8 cellular contexts compared by ENCODE assay signal in the genomic region with DNA sequence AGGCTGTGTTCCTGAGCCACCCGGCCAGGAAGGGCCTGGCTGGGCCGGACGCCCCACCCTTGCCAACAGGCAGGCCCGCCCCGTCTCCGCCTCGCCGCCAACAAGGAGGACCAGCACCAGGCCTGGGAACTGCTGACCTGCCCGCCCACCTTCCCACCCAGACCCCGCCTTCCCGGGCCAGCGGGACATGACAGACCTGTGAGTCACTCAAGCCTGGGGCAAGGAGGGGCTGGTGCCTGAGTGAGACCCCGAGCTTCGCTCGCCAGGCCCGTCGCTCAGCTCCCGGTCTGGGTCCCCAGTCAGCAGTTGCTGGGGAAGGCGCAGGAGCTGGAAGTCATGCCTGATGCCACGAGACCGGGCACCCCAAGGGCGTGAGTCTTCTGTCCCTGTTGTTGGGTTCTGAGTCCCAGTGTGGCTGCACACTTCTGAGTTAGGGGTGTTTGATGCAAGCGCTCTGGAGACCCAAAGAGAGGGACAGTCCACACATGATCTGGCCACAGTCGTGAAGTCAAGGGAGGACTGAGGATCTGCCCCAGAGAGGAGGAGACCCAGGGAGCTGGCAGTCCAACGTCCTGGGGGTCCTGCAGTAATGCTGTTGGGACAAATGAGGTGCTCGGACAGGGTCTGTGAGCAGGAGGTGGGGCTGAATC. TPM values are rescaled to one million over a fixed set of nuclear protein-coding genes. Genes with fewer than 3 reads are reported as not detected.
DNase-seq lines count a peak whose midpoint lies in the region; ATAC-seq and TF ChIP-seq lines count a peak whose summit lies in the region.

Gene DNASE1L1, minus strand, starts transcription at position 33 of the 650 bp plus-strand sequence. CDS start 3,686 bp downstream, outside the sequence.

- CTCF ChIA-PET in WTC11 (lab: Charles Lee), result interaction anchor here (0.9 to 1.3 kb wide), 3 partner anchors 15 to 81 kb away, joined by 5 to 8 read pairs (median 6); partner anchors contain the start of gene SLC10A3

- H3K36me3 Mint-ChIP-seq in WTC11, result no peaks in the 10 kb centered on the region
- H3K36me3 Mint-ChIP-seq in natural killer cell treated with Interleukin-12 subunit alpha and Interleukin-12 subunit beta and Interleukin-15 and Interleukin-18, amount 100 ng/mL, for 72 hours, result no peaks in the 10 kb centered on the region

- no peaks in the 10 kb centered on the region for H3K27me3 Mint-ChIP-seq in WTC11 (ENCODE audit: low read depth)
- peaks cover 0 to 7% of the 10 kb centered on the region in 2 donors for H3K27me3 Mint-ChIP-seq in natural killer cell treated with Interleukin-12 subunit alpha and Interleukin-12 subunit beta and Interleukin-15 and Interleukin-18, amount 100 ng/mL, for 72 hours

- no peaks in the 10 kb centered on the region for H3K9me3 Mint-ChIP-seq in WTC11
- H3K9me3 Mint-ChIP-seq in natural killer cell treated with Interleukin-12 subunit alpha and Interleukin-12 subunit beta and Interleukin-15 and Interleukin-18, amount 100 ng/mL, for 72 hours, result no peaks in the 10 kb centered on the region

- peak within 1 kb of the TSS; percentile 54 for H3K27ac ChIP-seq in HL-60 (replicated peaks)

- H3K27ac Mint-ChIP-seq in WTC11, result peak within 1 kb of the TSS; percentile 93
- peak within 1 kb of the TSS; percentile 71 to 83 for H3K27ac Mint-ChIP-seq in natural killer cell treated with Interleukin-12 subunit alpha and Interleukin-12 subunit beta and Interleukin-15 and Interleukin-18, amount 100 ng/mL, for 72 hours

- POLR2A ChIA-PET in WTC11 (lab: Charles Lee), result interaction anchor here (1.0 to 1.3 kb wide), 2 partner anchors 10 to 30 kb away, joined by 3 to 4 read pairs; partner anchors contain the start of gene EMD

- H3K4me3 ChIP-seq in GM12864 (ENCODE audit: low read depth, low read length) (peak within 1 kb of the TSS; percentile 61), HL-60 (replicated peaks; ENCODE audit: insufficient read depth, low read length) (peak within 1 kb of the TSS; percentile 33), fibroblast of pulmonary artery (replicated peaks; ENCODE audit: low read depth, low read length) (peak within 1 kb of the TSS; percentile 58)

- DNase-seq in GM12864 (ENCODE audit: low read depth) (no peak), HL-60 (ENCODE audit: low read depth in 1 of 2, low spot score in 1 of 2) (peak; percentile 78 to 86), WTC11 (ENCODE audit: low spot score) (peak; percentile 90), fibroblast of pulmonary artery (ENCODE audit: low read depth) (peak; percentile 87), NCI-H2029 (lab: John Stamatoyannopoulos, UW) (no peak)
- peak; percentile 83 for DNase-seq in natural killer cell treated with Interleukin-12 subunit alpha and Interleukin-12 subunit beta and Interleukin-15 and Interleukin-18, amount 100 ng/mL, for 72 hours (ENCODE audit: low spot score)
- DNase-seq in stimulated activated CD4-positive, alpha-beta T cell treated with anti-CD3 and anti-CD28 coated beads, Interleukin-15, amount 100 ng/mL, for 24 hours, result no peak

- H3K4me3 Mint-ChIP-seq in WTC11, result peak within 1 kb of the TSS; percentile 61
- peak within 1 kb of the TSS; percentile 82 for H3K4me3 Mint-ChIP-seq in natural killer cell treated with Interleukin-12 subunit alpha and Interleukin-12 subunit beta and Interleukin-15 and Interleukin-18, amount 100 ng/mL, for 72 hours

- peak; percentile 86 for ATAC-seq in WTC11
- ATAC-seq in natural killer cell treated with Interleukin-12 subunit alpha and Interleukin-12 subunit beta and Interleukin-15 and Interleukin-18, amount 100 ng/mL, for 72 hours, result peak; percentile 61 to 82
- ATAC-seq in GM19452 (IDR thresholded peaks at IDR 0.05; ENCODE audit: unreplicated experiment), result no peak

- no peaks in the 10 kb centered on the region for H3K27me3 ChIP-seq in HL-60 (ENCODE audit: insufficient read depth, poor library complexity, severe bottlenecking)

- TF ChIP-seq CTCF in GM12864 (IDR thresholded peaks at IDR 0.05; ENCODE audit: low read depth, low read length, missing control alignments) (no peak), HL-60 (IDR thresholded peaks at IDR 0.05; ENCODE audit: insufficient read depth, low read length) (no peak), WTC11 (IDR thresholded peaks at IDR 0.05) (no peak), fibroblast of pulmonary artery (IDR thresholded peaks at IDR 0.05; ENCODE audit: low read length, missing control alignments) (no peak)

- peaks cover 12% of the 10 kb centered on the region for H3K4me1 Mint-ChIP-seq in WTC11
- H3K4me1 Mint-ChIP-seq in natural killer cell treated with Interleukin-12 subunit alpha and Interleukin-12 subunit beta and Interleukin-15 and Interleukin-18, amount 100 ng/mL, for 72 hours (ENCODE audit: low read depth in 2 of 2), result peaks cover 14 to 15% of the 10 kb centered on the region in 2 donors

TF ChIP-seq in WTC11, 78 proteins besides CTCF, POLR2A, EP300 and RAD21 (continues in another document):
- TF ChIP-seq, protein P1, sequence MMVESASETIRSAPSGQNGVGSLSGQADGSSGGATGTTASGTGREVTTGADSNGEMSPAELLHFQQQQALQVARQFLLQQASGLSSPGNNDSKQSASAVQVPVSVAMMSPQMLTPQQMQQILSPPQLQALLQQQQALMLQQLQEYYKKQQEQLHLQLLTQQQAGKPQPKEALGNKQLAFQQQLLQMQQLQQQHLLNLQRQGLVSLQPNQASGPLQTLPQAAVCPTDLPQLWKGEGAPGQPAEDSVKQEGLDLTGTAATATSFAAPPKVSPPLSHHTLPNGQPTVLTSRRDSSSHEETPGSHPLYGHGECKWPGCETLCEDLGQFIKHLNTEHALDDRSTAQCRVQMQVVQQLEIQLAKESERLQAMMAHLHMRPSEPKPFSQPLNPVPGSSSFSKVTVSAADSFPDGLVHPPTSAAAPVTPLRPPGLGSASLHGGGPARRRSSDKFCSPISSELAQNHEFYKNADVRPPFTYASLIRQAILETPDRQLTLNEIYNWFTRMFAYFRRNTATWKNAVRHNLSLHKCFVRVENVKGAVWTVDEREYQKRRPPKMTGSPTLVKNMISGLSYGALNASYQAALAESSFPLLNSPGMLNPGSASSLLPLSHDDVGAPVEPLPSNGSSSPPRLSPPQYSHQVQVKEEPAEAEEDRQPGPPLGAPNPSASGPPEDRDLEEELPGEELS (CRISPR knock-in tag; IDR thresholded peaks at IDR 0.05), result no peak
- TF ChIP-seq TEAD4 (CRISPR knock-in tag; IDR thresholded peaks at IDR 0.05), result no peak
- TF ChIP-seq E2F1 (CRISPR knock-in tag; IDR thresholded peaks at IDR 0.05), result no peak
- TF ChIP-seq, protein P2, sequence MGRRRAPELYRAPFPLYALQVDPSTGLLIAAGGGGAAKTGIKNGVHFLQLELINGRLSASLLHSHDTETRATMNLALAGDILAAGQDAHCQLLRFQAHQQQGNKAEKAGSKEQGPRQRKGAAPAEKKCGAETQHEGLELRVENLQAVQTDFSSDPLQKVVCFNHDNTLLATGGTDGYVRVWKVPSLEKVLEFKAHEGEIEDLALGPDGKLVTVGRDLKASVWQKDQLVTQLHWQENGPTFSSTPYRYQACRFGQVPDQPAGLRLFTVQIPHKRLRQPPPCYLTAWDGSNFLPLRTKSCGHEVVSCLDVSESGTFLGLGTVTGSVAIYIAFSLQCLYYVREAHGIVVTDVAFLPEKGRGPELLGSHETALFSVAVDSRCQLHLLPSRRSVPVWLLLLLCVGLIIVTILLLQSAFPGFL (CRISPR knock-in tag; IDR thresholded peaks at IDR 0.05; ENCODE audit: borderline replicate concordance), result no peak
- no peak for TF ChIP-seq ETV6 (CRISPR knock-in tag; IDR thresholded peaks at IDR 0.05)
- TF ChIP-seq SP1 (CRISPR knock-in tag; conservative IDR thresholded peaks at IDR 0.05), result no peak
- TF ChIP-seq SOX15 (CRISPR knock-in tag; IDR thresholded peaks at IDR 0.05), result no peak
- no peak for TF ChIP-seq PRDM15 (CRISPR knock-in tag; IDR thresholded peaks at IDR 0.05)

RNA-seq across cellular contexts. Expression of gene DNASE1L1, which starts in this region (rescaled TPM):
- 16.2 to 21.6 TPM (median 21.2 TPM) in 3 replicates for total RNA-seq in WTC11 (2021)
- 10 to 100 TPM; 12.4 to 14.6 TPM for total RNA-seq in natural killer cell treated with Interleukin-12 subunit alpha and Interleukin-12 subunit beta and Interleukin-15 and Interleukin-18, amount 100 ng/mL, for 72 hours

Comparison
In these comparisons a context has a peak if more than half of its experiments do, and no peak if none do; other contexts are left out.
1. DNase-seq: peak in HL-60 (2 of 2), WTC11 (single experiment), fibroblast of pulmonary artery (single experiment) and natural killer cell treated with Interleukin-12 subunit alpha and Interleukin-12 subunit beta and Interleukin-15 and Interleukin-18, amount 100 ng/mL, for 72 hours (single experiment); none in GM12864 (single experiment), stimulated activated CD4-positive, alpha-beta T cell treated with anti-CD3 and anti-CD28 coated beads, Interleukin-15, amount 100 ng/mL, for 24 hours (single experiment) and NCI-H2029 (single experiment).
2. Peak in every context shown above with its lines, with median percentiles within 50 percentile points of each other: H3K4me3 ChIP-seq.